In the genomic region with DNA sequence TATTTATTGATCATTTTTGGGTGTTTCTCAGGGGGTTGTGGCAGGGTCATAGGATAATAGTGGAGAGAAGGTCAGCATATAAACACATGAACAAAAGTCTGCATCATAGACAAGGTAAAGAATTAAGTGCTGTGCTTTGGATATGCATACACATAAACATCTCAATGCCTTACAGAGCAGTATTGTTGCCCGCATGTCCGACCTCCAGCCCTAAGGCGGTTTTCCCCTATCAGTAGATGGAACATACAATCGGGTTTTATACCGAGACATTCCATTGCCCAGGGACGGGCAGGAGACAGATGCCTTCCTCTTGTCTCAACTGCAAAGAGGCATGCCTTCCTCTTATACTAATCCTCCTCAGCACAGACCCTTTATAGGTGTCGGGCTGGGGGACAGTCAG, we compare ENCODE assay signal across 8 cellular contexts. TPM values are rescaled to one million over a fixed set of nuclear protein-coding genes. Genes with fewer than 3 reads are reported as not detected.
DNase-seq lines count a peak whose midpoint lies in the region; ATAC-seq and TF ChIP-seq lines count a peak whose summit lies in the region.
"Not testable (repeated sequence)": the region's sequence is repeated elsewhere in the genome, so short reads cannot be mapped to it uniquely, and the experiment has no call there.

No MANE protein-coding gene starts in this region.

- H2AFZ ChIP-seq in hepatocyte; trophoblast cell (ENCODE audit: insufficient read depth, low read length, poor library complexity): not testable (repeated sequence)

- intact Hi-C loops in thyroid gland (cut with DNase I) = not testable (repeated sequence)

- in situ Hi-C loops in HAP-1 (cut with MboI; ENCODE audit: low sequenced_read_pairs); SK-MEL-5 (cut with HindIII; ENCODE audit: low pct_unique_long_range_greater_than_20kb, low sequenced_read_pairs): not testable (repeated sequence)

- H3K27ac ChIP-seq in RWPE2 (ENCODE audit: poor library complexity, severe bottlenecking) = peak overlapping the region; percentile 87
- peak overlapping the region; percentile 26 for H3K27ac ChIP-seq in WERI-Rb-1
- H3K27ac ChIP-seq in hepatocyte = peak overlapping the region; percentile 86
- H3K27ac ChIP-seq in trophoblast cell (ENCODE audit: low read depth, low read length) = not testable (repeated sequence)
- peak overlapping the region; percentile 17 to 58 (median 56) for H3K27ac ChIP-seq in thyroid gland

- H3K4ac ChIP-seq in trophoblast cell (ENCODE audit: low read depth, low read length) = not testable (repeated sequence)

- H4K20me1 ChIP-seq in hepatocyte (ENCODE audit: insufficient read depth, poor library complexity, severe bottlenecking) = not testable (repeated sequence)

- H3K14ac ChIP-seq in trophoblast cell (ENCODE audit: low read length) = not testable (repeated sequence)

- not testable (repeated sequence) for TF ChIP-seq POLR2A in thyroid gland (IDR thresholded peaks at IDR 0.05)

- H3K4me2 ChIP-seq in hepatocyte; trophoblast cell (ENCODE audit: low read length): not testable (repeated sequence)

- not testable (repeated sequence) for H4K8ac ChIP-seq in trophoblast cell (ENCODE audit: low read depth, low read length)

- not testable (repeated sequence) for H3K4me3 ChIP-seq in HAP-1; RWPE2 (ENCODE audit: severe bottlenecking); WERI-Rb-1 (ENCODE audit: low read depth, low read length); hepatocyte; trophoblast cell (ENCODE audit: low read depth, low read length); thyroid gland (replicated peaks in 1 of 3)

- not testable (repeated sequence) for H3K9me2 ChIP-seq in hepatocyte (replicated peaks; ENCODE audit: insufficient read depth)

- not testable (repeated sequence) for TF ChIP-seq CTCF in RWPE2 (IDR thresholded peaks at IDR 0.05; ENCODE audit: poor library complexity, severe bottlenecking); WERI-Rb-1 (IDR thresholded peaks at IDR 0.05; ENCODE audit: low read depth, low read length); hepatocyte (IDR thresholded peaks at IDR 0.05; ENCODE audit: poor library complexity); thyroid gland (IDR thresholded peaks at IDR 0.05)

- H3K4me1 ChIP-seq in HAP-1; trophoblast cell (ENCODE audit: control insufficient read depth in 1 of 2, insufficient read depth in 2 of 2, low read length in 2 of 2): not testable (repeated sequence)
- H3K4me1 ChIP-seq in RWPE2 (ENCODE audit: insufficient read depth, poor library complexity, severe bottlenecking) (peaks cover 30% of the 10 kb centered on the region), hepatocyte (ENCODE audit: insufficient read depth) (peaks cover 19% of the 10 kb centered on the region), thyroid gland (peaks cover 64 to 70% of the 10 kb centered on the region in 2 donors)

- not testable (repeated sequence) for H3K9me3 ChIP-seq in HAP-1; RWPE2 (ENCODE audit: severe bottlenecking); WERI-Rb-1 (ENCODE audit: severe bottlenecking); hepatocyte (ENCODE audit: low read depth); trophoblast cell (ENCODE audit: insufficient read depth, low read depth, low read length); thyroid gland

- H3K79me1 ChIP-seq in trophoblast cell (ENCODE audit: low read length) = not testable (repeated sequence)

- H3K79me2 ChIP-seq in hepatocyte; trophoblast cell (ENCODE audit: control insufficient read depth, insufficient read depth, low read length, poor library complexity): not testable (repeated sequence)

- ATAC-seq in RWPE2 (ENCODE audit: low read depth) = not testable (repeated sequence)

- H2BK120ac ChIP-seq in trophoblast cell (ENCODE audit: insufficient read depth, low read length, poor library complexity) = not testable (repeated sequence)

- DNase-seq in HAP-1 (ENCODE audit: low spot score in 2 of 2) = peak; percentile 29 to 67
- not testable (repeated sequence) for DNase-seq in RWPE2 (ENCODE audit: low spot score); WERI-Rb-1; hepatocyte (ENCODE audit: low spot score); thyroid gland
- DNase-seq in SK-MEL-5 (ENCODE audit: low read depth, low spot score) = peak; percentile 67
- DNase-seq in foreskin melanocyte = peak; percentile 61
- DNase-seq in trophoblast cell = peak; percentile 87 to 90

- H4K12ac ChIP-seq in trophoblast cell (ENCODE audit: low read depth, low read length) = not testable (repeated sequence)

- not testable (repeated sequence) for H4K91ac ChIP-seq in trophoblast cell (ENCODE audit: low read depth, low read length)

- H3K23ac ChIP-seq in trophoblast cell (ENCODE audit: low read length) = not testable (repeated sequence)

- not testable (repeated sequence) for H3K9ac ChIP-seq in trophoblast cell (ENCODE audit: low read length)

- H2AK5ac ChIP-seq in trophoblast cell (ENCODE audit: low read length) = not testable (repeated sequence)

- 66% methylated on average over 7 of the region's 7 CpGs for WGBS in hepatocyte (ENCODE audit: low lambda C conversion rate, missing lambda C conversion rate)
- no CpG with 5 or more reads among the region's 7 CpGs for WGBS in trophoblast cell (ENCODE audit: extremely low coverage, insufficient coverage, insufficient read length)
- WGBS in thyroid gland, 2 donors = 55% methylated on average over 7 of the region's 7 CpGs

- not testable (repeated sequence) for H2BK12ac ChIP-seq in trophoblast cell (ENCODE audit: low read length)

- H3K27me3 ChIP-seq in HAP-1 (ENCODE audit: low read depth); RWPE2 (ENCODE audit: insufficient read depth, poor library complexity, severe bottlenecking); WERI-Rb-1 (ENCODE audit: insufficient read depth, low read depth, severe bottlenecking); hepatocyte; trophoblast cell (ENCODE audit: insufficient read depth, low read length); thyroid gland: not testable (repeated sequence)

- not testable (repeated sequence) for H2BK5ac ChIP-seq in trophoblast cell (ENCODE audit: low read depth, low read length, poor library complexity)

- not testable (repeated sequence) for H3K36me3 ChIP-seq in HAP-1 (replicated peaks); RWPE2 (ENCODE audit: low read depth); WERI-Rb-1; hepatocyte (replicated peaks; ENCODE audit: insufficient read depth, low read depth); trophoblast cell (ENCODE audit: control insufficient read depth in 1 of 2, insufficient read depth in 2 of 2, low read length in 2 of 2); thyroid gland

- not testable (repeated sequence) for H3K18ac ChIP-seq in trophoblast cell (ENCODE audit: low read length)

RNA-seq across cellular contexts. Expression of a gene that starts 10.9 kb away (rescaled TPM):
- total RNA-seq in SK-MEL-5 (2014; rRNA removed; shearing (Covaris generic)) = 246 and 248 TPM in 2 replicates
- polyA plus RNA-seq in SK-MEL-5 (2015; cell fraction: cytosol; rRNA removed) = 231 and 254 TPM in 2 replicates
- 84.6 and 111 TPM in 2 replicates for polyA plus RNA-seq in SK-MEL-5 (2015; cell fraction: nucleus; rRNA removed)
- total RNA-seq in hepatocyte = 169 and 176 TPM in 2 replicates
- 177 and 179 TPM in 2 replicates for polyA plus RNA-seq in hepatocyte
- 349 and 360 TPM in 2 replicates for polyA plus RNA-seq in trophoblast cell (2013)
- total RNA-seq in thyroid gland = 100 to 1,000 TPM; 122 to 238 (median 213) TPM
